Comparison of ENCODE assay signal across 24 cellular contexts in the genomic region with DNA sequence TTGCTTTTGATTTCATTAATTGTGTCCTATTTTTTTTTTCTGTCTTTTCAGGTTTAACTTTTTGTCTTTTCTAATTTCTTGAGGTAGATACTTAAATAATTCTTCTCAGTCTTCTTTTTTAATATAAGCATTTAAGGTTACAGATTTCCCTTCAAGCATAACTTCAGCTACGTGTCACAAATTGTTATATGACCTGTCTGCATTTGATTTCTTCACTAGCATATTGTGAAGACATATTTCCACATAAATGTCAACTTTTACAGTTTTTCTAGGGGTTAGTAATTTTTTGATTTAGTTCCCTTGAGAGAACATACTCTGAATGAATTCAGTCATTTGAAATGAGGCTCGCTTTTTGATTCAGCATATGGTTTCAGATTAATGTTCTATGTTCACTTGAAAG.
"Had no signal": no experiment of that assay in that cellular context is flagged by ENCODE, and none has a peak within 500 bp of the region (broad histone marks: within the 10 kb centered on the region; RNA-seq: fewer than 3 reads in every experiment).

No MANE protein-coding gene starts in this region.

- ATAC-seq: gastrocnemius medialis; left cardiac atrium; lower lobe of right lung; natural killer cell; psoas muscle; right lobe of liver; stimulated activated naive B cell treated with anti-CD40 and anti-IgM and Interleukin-4, amounts not matched to agents 10 μg/mL and 1 μg/mL and 100 μg/mL, for 72 hours had no signal

- H3K4me1 ChIP-seq: gastrocnemius medialis, right lobe of liver had no signal

- H3K9me3 ChIP-seq: esophagus muscularis mucosa, gastrocnemius medialis, left ventricle myocardium inferior, lower lobe of right lung, psoas muscle, right lobe of liver, stomach, thoracic aorta, transverse colon had no signal

- H3K27ac Mint-ChIP-seq: memory B cell; mesothelial cell of epicardium; stimulated activated naive B cell treated with anti-CD40 and anti-IgM and Interleukin-4, amounts not matched to agents 10 μg/mL and 1 μg/mL and 100 μg/mL, for 72 hours had no signal

- H3K27me3 ChIP-seq: dorsolateral prefrontal cortex, esophagus muscularis mucosa, gastrocnemius medialis, right lobe of liver, stomach, transverse colon had no signal

- H3K4me3 ChIP-seq: dorsolateral prefrontal cortex, esophagus muscularis mucosa, gastrocnemius medialis, left ventricle myocardium inferior, lower lobe of right lung, psoas muscle, right lobe of liver, stomach, thoracic aorta, transverse colon had no signal

- H3K4me3 Mint-ChIP-seq: immature natural killer cell; memory B cell; mesothelial cell of epicardium; natural killer cell; stimulated activated naive B cell treated with anti-CD40 and anti-IgM and Interleukin-4, amounts not matched to agents 10 μg/mL and 1 μg/mL and 100 μg/mL, for 72 hours had no signal

- H3K36me3 ChIP-seq: right lobe of liver, thoracic aorta had no signal

- H3K27me3 Mint-ChIP-seq: memory B cell; stimulated activated naive B cell treated with anti-CD40 and anti-IgM and Interleukin-4, amounts not matched to agents 10 μg/mL and 1 μg/mL and 100 μg/mL, for 72 hours had no signal

- H3K9me3 Mint-ChIP-seq: immature natural killer cell had no signal

- H3K27ac ChIP-seq: dorsolateral prefrontal cortex, esophagus muscularis mucosa, gastrocnemius medialis, left ventricle myocardium inferior, lower lobe of right lung, psoas muscle, right lobe of liver, stomach, thoracic aorta, transverse colon had no signal

- DNase-seq: cortex of kidney; dorsolateral prefrontal cortex; effector CD8-positive, alpha-beta T cell; gastrocnemius medialis; immature natural killer cell; kidney; left cardiac atrium; left ventricle myocardium inferior; lower lobe of right lung; natural killer cell; occipital lobe; psoas muscle; retina; right lobe of liver; stimulated activated CD4-positive, alpha-beta T cell treated with anti-CD3 and anti-CD28 coated beads, Interleukin-2, amount 100 ng/mL, for 24 hours; stimulated activated CD4-positive, alpha-beta T cell treated with anti-CD3 and anti-CD28 coated beads, Interleukin-4, amount 100 ng/mL, for 4 hours; stimulated activated naive B cell treated with anti-CD40 and anti-IgM and Interleukin-4, amounts not matched to agents 10 μg/mL and 1 μg/mL and 100 μg/mL, for 72 hours; stomach; substantia nigra; transverse colon had no signal
